Comparison of ENCODE assay signal across 1 cellular context in the genomic region with DNA sequence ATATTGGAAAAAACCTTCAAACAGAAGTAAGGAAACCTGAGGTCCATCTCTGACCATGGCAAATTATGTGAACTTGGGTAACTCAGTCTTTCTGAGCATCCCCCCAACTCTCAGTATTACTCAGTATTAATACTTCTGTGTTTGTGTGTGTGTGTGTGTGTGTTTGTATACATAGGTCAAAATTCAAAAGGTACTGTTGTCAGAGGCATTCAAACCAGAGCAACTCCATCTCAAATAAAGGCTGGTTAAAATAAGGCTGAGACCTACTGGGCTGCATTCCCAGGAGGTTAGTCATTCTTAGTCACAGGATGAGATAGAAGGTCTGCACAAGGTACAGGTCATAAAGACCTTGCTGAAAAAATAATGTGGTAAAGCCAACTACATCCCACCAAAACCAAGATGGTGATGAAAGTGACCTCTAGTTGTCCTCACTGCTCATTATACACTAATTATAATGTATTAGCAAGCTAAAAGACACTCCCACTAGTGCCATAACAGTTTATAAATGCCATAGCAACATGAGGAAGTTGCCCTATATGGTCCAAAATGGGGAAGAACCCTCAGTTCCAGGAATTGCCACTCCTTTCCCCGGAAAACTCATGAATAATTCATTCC.
A peak's percentile ranks its signal among the peaks of the same experiment; 100 is the strongest.
TF ChIP-seq lines count a peak whose summit lies in the region.

No MANE protein-coding gene starts in this region.

TF ChIP-seq in K562, 482 proteins besides CTCF, POLR2A, EP300 and RAD21 (continued from another document and continues in another):
- TF ChIP-seq, protein P1, sequence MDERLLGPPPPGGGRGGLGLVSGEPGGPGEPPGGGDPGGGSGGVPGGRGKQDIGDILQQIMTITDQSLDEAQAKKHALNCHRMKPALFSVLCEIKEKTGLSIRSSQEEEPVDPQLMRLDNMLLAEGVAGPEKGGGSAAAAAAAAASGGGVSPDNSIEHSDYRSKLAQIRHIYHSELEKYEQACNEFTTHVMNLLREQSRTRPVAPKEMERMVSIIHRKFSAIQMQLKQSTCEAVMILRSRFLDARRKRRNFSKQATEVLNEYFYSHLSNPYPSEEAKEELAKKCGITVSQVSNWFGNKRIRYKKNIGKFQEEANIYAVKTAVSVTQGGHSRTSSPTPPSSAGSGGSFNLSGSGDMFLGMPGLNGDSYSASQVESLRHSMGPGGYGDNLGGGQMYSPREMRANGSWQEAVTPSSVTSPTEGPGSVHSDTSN (CRISPR knock-in tag; IDR thresholded peaks at IDR 0.05; ENCODE audit: low read depth), result no peak
- TF ChIP-seq, protein P1 (tag; conservative IDR thresholded peaks at IDR 0.05; ENCODE audit: low read depth), result no peak
- TF ChIP-seq BHLHE40 (IDR thresholded peaks at IDR 0.05; ENCODE audit: low read length) (no peak), MYBL2 (IDR thresholded peaks at IDR 0.05; ENCODE audit: low read depth) (no peak), MYBL2 (CRISPR knock-in tag; IDR thresholded peaks at IDR 0.05; ENCODE audit: borderline replicate concordance) (no peak), SP2 (IDR thresholded peaks at IDR 0.05; ENCODE audit: extremely low read depth, low read depth, low read length, poor library complexity, severe bottlenecking) (no peak), FOXP1 (CRISPR knock-in tag; IDR thresholded peaks at IDR 0.05) (no peak), IRF2 (CRISPR knock-in tag; IDR thresholded peaks at IDR 0.05) (no peak), TAL1 (IDR thresholded peaks at IDR 0.05) (no peak), FOS (IDR thresholded peaks at IDR 0.05; ENCODE audit: extremely low read depth, insufficient read length) (no peak), NRF1 (conservative IDR thresholded peaks at IDR 0.05 in 1 of 2, IDR thresholded peaks at IDR 0.05 in 1 of 2) (no peak), POLR3G (IDR thresholded peaks at IDR 0.05; ENCODE audit: extremely low read depth, insufficient read length, insufficient replicate concordance) (no peak), ESRRA (IDR thresholded peaks at IDR 0.05; ENCODE audit: borderline replicate concordance, low read depth) (0 out of 2 replicates have a peak, but pooled peaks have one; percentile 29), KAT7 (CRISPR knock-in tag; IDR thresholded peaks at IDR 0.05; ENCODE audit: borderline replicate concordance) (no peak), ZNF778 (CRISPR knock-in tag; IDR thresholded peaks at IDR 0.05) (no peak), ZNF766 (CRISPR knock-in tag; conservative IDR thresholded peaks at IDR 0.05) (peak; percentile 36; the same call in 1 of the 2 replicates), NR2C2 (CRISPR knock-in tag; IDR thresholded peaks at IDR 0.05) (no peak), NR2C2 (tag; IDR thresholded peaks at IDR 0.05) (peak; percentile 33; the same call in 1 of the 2 replicates), PHB2 (IDR thresholded peaks at IDR 0.05; ENCODE audit: low read depth) (no peak), HEY1 (CRISPR knock-in tag; IDR thresholded peaks at IDR 0.05; ENCODE audit: borderline replicate concordance) (no peak), SOX6 (IDR thresholded peaks at IDR 0.05) (no peak), ZNF696 (CRISPR knock-in tag; conservative IDR thresholded peaks at IDR 0.05) (no peak), RBM39 (optimal IDR thresholded peaks at IDR 0.05; ENCODE audit: low read depth, low read length) (no peak), ZNF79 (CRISPR knock-in tag; IDR thresholded peaks at IDR 0.05; ENCODE audit: low read depth) (no peak), ZNF354B (CRISPR knock-in tag; IDR thresholded peaks at IDR 0.05) (no peak), ZNF830 (CRISPR knock-in tag; IDR thresholded peaks at IDR 0.05) (no peak), CEBPB (tag; IDR thresholded peaks at IDR 0.05) (no peak), ZNF253 (CRISPR knock-in tag; conservative IDR thresholded peaks at IDR 0.05) (no peak), ZNF3 (CRISPR knock-in tag; IDR thresholded peaks at IDR 0.05) (no peak), CAMTA2 (CRISPR knock-in tag; conservative IDR thresholded peaks at IDR 0.05) (no peak)
- TF ChIP-seq, protein P2, sequence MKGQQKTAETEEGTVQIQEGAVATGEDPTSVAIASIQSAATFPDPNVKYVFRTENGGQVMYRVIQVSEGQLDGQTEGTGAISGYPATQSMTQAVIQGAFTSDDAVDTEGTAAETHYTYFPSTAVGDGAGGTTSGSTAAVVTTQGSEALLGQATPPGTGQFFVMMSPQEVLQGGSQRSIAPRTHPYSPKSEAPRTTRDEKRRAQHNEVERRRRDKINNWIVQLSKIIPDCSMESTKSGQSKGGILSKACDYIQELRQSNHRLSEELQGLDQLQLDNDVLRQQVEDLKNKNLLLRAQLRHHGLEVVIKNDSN (CRISPR knock-in tag; IDR thresholded peaks at IDR 0.05), result no peak
- TF ChIP-seq, protein P3, sequence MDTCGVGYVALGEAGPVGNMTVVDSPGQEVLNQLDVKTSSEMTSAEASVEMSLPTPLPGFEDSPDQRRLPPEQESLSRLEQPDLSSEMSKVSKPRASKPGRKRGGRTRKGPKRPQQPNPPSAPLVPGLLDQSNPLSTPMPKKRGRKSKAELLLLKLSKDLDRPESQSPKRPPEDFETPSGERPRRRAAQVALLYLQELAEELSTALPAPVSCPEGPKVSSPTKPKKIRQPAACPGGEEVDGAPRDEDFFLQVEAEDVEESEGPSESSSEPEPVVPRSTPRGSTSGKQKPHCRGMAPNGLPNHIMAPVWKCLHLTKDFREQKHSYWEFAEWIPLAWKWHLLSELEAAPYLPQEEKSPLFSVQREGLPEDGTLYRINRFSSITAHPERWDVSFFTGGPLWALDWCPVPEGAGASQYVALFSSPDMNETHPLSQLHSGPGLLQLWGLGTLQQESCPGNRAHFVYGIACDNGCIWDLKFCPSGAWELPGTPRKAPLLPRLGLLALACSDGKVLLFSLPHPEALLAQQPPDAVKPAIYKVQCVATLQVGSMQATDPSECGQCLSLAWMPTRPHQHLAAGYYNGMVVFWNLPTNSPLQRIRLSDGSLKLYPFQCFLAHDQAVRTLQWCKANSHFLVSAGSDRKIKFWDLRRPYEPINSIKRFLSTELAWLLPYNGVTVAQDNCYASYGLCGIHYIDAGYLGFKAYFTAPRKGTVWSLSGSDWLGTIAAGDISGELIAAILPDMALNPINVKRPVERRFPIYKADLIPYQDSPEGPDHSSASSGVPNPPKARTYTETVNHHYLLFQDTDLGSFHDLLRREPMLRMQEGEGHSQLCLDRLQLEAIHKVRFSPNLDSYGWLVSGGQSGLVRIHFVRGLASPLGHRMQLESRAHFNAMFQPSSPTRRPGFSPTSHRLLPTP (IDR thresholded peaks at IDR 0.05; ENCODE audit: borderline replicate concordance, extremely low read depth, insufficient read length), result no peak
- TF ChIP-seq, protein P4, sequence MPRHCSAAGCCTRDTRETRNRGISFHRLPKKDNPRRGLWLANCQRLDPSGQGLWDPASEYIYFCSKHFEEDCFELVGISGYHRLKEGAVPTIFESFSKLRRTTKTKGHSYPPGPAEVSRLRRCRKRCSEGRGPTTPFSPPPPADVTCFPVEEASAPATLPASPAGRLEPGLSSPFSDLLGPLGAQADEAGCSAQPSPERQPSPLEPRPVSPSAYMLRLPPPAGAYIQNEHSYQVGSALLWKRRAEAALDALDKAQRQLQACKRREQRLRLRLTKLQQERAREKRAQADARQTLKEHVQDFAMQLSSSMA (CRISPR knock-in tag; IDR thresholded peaks at IDR 0.05), result no peak
- TF ChIP-seq, protein P5, sequence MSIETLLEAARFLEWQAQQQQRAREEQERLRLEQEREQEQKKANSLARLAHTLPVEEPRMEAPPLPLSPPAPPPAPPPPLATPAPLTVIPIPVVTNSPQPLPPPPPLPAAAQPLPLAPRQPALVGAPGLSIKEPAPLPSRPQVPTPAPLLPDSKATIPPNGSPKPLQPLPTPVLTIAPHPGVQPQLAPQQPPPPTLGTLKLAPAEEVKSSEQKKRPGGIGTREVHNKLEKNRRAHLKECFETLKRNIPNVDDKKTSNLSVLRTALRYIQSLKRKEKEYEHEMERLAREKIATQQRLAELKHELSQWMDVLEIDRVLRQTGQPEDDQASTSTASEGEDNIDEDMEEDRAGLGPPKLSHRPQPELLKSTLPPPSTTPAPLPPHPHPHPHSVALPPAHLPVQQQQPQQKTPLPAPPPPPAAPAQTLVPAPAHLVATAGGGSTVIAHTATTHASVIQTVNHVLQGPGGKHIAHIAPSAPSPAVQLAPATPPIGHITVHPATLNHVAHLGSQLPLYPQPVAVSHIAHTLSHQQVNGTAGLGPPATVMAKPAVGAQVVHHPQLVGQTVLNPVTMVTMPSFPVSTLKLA (conservative IDR thresholded peaks at IDR 0.05), result no peak
- TF ChIP-seq, protein P6, sequence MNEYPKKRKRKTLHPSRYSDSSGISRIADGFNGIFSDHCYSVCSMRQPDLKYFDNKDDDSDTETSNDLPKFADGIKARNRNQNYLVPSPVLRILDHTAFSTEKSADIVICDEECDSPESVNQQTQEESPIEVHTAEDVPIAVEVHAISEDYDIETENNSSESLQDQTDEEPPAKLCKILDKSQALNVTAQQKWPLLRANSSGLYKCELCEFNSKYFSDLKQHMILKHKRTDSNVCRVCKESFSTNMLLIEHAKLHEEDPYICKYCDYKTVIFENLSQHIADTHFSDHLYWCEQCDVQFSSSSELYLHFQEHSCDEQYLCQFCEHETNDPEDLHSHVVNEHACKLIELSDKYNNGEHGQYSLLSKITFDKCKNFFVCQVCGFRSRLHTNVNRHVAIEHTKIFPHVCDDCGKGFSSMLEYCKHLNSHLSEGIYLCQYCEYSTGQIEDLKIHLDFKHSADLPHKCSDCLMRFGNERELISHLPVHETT (CRISPR knock-in tag; conservative IDR thresholded peaks at IDR 0.05 in 1 of 2, IDR thresholded peaks at IDR 0.05 in 1 of 2), result peak in 1 of 2 experiments; percentile 45; a peak in 1 of 4 replicates
- TF ChIP-seq, protein P7, sequence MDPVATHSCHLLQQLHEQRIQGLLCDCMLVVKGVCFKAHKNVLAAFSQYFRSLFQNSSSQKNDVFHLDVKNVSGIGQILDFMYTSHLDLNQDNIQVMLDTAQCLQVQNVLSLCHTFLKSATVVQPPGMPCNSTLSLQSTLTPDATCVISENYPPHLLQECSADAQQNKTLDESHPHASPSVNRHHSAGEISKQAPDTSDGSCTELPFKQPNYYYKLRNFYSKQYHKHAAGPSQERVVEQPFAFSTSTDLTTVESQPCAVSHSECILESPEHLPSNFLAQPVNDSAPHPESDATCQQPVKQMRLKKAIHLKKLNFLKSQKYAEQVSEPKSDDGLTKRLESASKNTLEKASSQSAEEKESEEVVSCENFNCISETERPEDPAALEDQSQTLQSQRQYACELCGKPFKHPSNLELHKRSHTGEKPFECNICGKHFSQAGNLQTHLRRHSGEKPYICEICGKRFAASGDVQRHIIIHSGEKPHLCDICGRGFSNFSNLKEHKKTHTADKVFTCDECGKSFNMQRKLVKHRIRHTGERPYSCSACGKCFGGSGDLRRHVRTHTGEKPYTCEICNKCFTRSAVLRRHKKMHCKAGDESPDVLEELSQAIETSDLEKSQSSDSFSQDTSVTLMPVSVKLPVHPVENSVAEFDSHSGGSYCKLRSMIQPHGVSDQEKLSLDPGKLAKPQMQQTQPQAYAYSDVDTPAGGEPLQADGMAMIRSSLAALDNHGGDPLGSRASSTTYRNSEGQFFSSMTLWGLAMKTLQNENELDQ (CRISPR knock-in tag; IDR thresholded peaks at IDR 0.05; ENCODE audit: borderline replicate concordance), result no peak
- TF ChIP-seq, protein P8, sequence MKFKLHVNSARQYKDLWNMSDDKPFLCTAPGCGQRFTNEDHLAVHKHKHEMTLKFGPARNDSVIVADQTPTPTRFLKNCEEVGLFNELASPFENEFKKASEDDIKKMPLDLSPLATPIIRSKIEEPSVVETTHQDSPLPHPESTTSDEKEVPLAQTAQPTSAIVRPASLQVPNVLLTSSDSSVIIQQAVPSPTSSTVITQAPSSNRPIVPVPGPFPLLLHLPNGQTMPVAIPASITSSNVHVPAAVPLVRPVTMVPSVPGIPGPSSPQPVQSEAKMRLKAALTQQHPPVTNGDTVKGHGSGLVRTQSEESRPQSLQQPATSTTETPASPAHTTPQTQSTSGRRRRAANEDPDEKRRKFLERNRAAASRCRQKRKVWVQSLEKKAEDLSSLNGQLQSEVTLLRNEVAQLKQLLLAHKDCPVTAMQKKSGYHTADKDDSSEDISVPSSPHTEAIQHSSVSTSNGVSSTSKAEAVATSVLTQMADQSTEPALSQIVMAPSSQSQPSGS (CRISPR knock-in tag; IDR thresholded peaks at IDR 0.05), result no peak
- TF ChIP-seq, protein P9, sequence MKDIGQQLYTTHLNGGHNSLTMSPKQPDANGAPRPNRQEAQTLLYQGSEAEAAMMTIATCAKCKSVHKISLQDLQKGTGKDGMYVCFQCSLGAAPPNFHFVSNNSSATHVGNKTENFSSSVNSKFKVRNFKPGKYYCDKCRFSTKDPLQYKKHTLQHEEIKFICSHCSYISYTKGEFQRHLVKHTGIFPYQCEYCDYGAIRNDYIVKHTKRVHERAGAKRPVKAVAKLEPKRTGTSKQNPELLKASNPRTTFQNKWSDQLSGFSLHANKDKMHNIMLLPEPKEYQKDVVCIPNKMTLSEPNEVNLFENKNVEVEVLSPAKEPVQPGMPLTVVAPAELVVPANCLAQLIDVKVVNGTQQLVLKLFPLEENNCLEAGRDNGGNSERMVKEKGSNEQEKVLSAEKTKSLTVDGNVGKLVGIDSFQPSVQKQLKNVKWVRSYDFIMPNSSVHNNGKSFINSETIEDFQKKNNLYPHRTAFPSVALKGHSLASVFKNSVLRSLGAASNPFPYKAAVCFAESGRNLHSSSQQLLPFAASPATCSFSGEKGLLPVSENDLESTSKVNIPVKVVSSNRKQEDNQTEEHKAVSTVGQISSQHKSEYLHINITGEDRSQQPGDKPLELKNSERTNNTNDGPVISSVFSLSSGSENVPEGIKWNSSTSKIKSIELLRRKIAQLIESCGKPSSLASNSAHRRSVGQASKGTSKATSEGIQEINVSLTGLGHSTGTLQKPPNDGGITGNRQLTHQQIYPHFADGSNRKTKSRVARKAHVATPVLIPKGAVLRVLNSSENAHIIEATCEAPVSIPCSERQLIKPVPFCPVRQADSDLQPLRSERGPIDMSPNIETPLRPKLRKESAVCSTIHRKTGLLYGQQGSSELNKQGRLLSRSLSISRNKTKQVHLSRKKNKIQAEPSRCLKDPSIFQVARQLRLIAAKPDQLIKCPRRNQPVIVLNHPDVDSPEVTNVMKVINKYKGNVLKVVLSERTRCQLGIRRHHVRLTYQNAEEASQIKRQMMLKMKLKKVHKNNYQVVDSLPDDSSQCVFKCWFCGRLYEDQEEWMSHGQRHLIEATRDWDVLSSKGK (CRISPR knock-in tag; IDR thresholded peaks at IDR 0.05), result no peak
- TF ChIP-seq, protein P10, sequence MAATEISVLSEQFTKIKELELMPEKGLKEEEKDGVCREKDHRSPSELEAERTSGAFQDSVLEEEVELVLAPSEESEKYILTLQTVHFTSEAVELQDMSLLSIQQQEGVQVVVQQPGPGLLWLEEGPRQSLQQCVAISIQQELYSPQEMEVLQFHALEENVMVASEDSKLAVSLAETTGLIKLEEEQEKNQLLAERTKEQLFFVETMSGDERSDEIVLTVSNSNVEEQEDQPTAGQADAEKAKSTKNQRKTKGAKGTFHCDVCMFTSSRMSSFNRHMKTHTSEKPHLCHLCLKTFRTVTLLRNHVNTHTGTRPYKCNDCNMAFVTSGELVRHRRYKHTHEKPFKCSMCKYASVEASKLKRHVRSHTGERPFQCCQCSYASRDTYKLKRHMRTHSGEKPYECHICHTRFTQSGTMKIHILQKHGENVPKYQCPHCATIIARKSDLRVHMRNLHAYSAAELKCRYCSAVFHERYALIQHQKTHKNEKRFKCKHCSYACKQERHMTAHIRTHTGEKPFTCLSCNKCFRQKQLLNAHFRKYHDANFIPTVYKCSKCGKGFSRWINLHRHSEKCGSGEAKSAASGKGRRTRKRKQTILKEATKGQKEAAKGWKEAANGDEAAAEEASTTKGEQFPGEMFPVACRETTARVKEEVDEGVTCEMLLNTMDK (IDR thresholded peaks at IDR 0.05; ENCODE audit: borderline replicate concordance, insufficient read depth, low read depth, low read length, poor library complexity, severe bottlenecking), result no peak
